Comparison of ENCODE assay signal across 21 cellular contexts in the genomic region with DNA sequence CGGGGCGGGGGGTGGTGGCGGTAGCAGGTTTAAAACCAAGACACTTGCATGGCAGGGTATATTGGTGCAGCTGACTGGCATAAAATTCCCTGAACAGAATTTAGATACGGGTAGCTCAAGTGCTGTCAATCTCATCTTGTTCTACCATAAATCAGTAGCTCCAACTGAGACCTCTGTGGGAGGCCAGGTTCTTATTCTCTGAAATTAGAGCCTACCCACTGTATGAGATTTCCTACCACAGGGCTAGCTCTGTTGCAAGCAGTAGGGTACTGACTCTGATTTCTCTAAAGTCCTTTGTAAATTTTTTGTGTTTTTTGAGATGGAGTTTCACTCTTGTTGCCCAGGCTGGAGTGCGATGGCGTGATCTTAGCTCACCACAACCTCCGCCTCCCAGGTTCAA.
"Had no signal": no experiment of that assay in that cellular context is flagged by ENCODE, and none has a peak within 500 bp of the region (broad histone marks: within the 10 kb centered on the region; RNA-seq: fewer than 3 reads in every experiment).

No MANE protein-coding gene starts in this region.

- H3K4me3 ChIP-seq: left ventricle myocardium inferior, lung, ovary, right atrium auricular region, right lobe of liver, smooth muscle cell, tibial nerve, uterus had no signal

- H3K27ac ChIP-seq: left ventricle myocardium inferior, ovary, right atrium auricular region, right lobe of liver, tibial nerve, uterus had no signal

- DNase-seq: hypothalamus; immature natural killer cell; islet precursor cell; left ventricle myocardium inferior; mesendoderm; naive B cell; natural killer cell; ovary; right lobe of liver; stimulated activated CD4-positive, alpha-beta T cell treated with anti-CD3 and anti-CD28 coated beads, Interleukin-1b, Interleukin-23, amount 100 ng/mL, for 48 hours; stimulated activated CD4-positive, alpha-beta T cell treated with anti-CD3 and anti-CD28 coated beads, Interleukin-2, amount 100 ng/mL, for 48 hours; stimulated activated CD4-positive, alpha-beta T cell treated with anti-CD3 and anti-CD28 coated beads, Interleukin-4, amount 100 ng/mL, for 4 hours; stimulated activated CD8-positive, alpha-beta memory T cell treated with anti-CD3 and anti-CD28 coated beads, Interleukin-4, amount 100 ng/mL, for 48 hours; stimulated activated naive CD4-positive, alpha-beta T cell treated with Interleukin-2 at 50 U/mL for 16 hours; stimulated activated naive CD8-positive, alpha-beta T cell treated with anti-CD3 and anti-CD28 coated beads, Interleukin-15, amount 100 ng/mL, for 72 hours; substantia nigra; uterus had no signal
